1 cellular context compared by ENCODE assay signal in genomic region chr6:85402071-85402470, GRCh38.
TF ChIP-seq lines count a peak whose summit lies in the region.

No MANE protein-coding gene starts in this region.

TF ChIP-seq in GM12878, 131 proteins besides CTCF, POLR2A, EP300 and RAD21:
- TF ChIP-seq SREBF2 (IDR thresholded peaks at IDR 0.05; ENCODE audit: low read length): no peak
- TF ChIP-seq MEF2A (IDR thresholded peaks at IDR 0.05; ENCODE audit: insufficient read depth, low read depth, low read length): no peak
- TF ChIP-seq SUZ12 (IDR thresholded peaks at IDR 0.05; ENCODE audit: unreplicated experiment): no peak
- TF ChIP-seq, protein P1, sequence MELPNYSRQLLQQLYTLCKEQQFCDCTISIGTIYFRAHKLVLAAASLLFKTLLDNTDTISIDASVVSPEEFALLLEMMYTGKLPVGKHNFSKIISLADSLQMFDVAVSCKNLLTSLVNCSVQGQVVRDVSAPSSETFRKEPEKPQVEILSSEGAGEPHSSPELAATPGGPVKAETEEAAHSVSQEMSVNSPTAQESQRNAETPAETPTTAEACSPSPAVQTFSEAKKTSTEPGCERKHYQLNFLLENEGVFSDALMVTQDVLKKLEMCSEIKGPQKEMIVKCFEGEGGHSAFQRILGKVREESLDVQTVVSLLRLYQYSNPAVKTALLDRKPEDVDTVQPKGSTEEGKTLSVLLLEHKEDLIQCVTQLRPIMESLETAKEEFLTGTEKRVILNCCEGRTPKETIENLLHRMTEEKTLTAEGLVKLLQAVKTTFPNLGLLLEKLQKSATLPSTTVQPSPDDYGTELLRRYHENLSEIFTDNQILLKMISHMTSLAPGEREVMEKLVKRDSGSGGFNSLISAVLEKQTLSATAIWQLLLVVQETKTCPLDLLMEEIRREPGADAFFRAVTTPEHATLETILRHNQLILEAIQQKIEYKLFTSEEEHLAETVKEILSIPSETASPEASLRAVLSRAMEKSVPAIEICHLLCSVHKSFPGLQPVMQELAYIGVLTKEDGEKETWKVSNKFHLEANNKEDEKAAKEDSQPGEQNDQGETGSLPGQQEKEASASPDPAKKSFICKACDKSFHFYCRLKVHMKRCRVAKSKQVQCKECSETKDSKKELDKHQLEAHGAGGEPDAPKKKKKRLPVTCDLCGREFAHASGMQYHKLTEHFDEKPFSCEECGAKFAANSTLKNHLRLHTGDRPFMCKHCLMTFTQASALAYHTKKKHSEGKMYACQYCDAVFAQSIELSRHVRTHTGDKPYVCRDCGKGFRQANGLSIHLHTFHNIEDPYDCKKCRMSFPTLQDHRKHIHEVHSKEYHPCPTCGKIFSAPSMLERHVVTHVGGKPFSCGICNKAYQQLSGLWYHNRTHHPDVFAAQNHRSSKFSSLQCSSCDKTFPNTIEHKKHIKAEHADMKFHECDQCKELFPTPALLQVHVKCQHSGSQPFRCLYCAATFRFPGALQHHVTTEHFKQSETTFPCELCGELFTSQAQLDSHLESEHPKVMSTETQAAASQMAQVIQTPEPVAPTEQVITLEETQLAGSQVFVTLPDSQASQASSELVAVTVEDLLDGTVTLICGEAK (IDR thresholded peaks at IDR 0.05; ENCODE audit: borderline replicate concordance): no peak
- TF ChIP-seq SPI1 (IDR thresholded peaks at IDR 0.05; ENCODE audit: borderline replicate concordance, insufficient read depth, low read depth, low read length): no peak
- no peak for TF ChIP-seq IRF4 (IDR thresholded peaks at IDR 0.05; ENCODE audit: low read depth, low read length)
- no peak for TF ChIP-seq SIN3A (IDR thresholded peaks at IDR 0.05; ENCODE audit: low read depth, low read length)
- TF ChIP-seq, protein P2, sequence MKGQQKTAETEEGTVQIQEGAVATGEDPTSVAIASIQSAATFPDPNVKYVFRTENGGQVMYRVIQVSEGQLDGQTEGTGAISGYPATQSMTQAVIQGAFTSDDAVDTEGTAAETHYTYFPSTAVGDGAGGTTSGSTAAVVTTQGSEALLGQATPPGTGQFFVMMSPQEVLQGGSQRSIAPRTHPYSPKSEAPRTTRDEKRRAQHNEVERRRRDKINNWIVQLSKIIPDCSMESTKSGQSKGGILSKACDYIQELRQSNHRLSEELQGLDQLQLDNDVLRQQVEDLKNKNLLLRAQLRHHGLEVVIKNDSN (IDR thresholded peaks at IDR 0.05; ENCODE audit: borderline replicate concordance, extremely low read length, insufficient read depth, low read depth, low read length): no peak
- no peak for TF ChIP-seq STAT1 (conservative IDR thresholded peaks at IDR 0.05)
- TF ChIP-seq ZNF207 (IDR thresholded peaks at IDR 0.05; ENCODE audit: borderline replicate concordance): no peak
- TF ChIP-seq ASH2L (IDR thresholded peaks at IDR 0.05; ENCODE audit: borderline replicate concordance, low read depth): no peak
